In genomic region chr15:69532856-69533255, GRCh38 we compare ENCODE assay signal across 8 cellular contexts.
"Had no signal": no experiment of that assay in that cellular context is flagged by ENCODE, and none has a peak within 500 bp of the region (broad histone marks: within the 10 kb centered on the region; RNA-seq: fewer than 3 reads in every experiment).

No MANE protein-coding gene starts in this region.

- H3K4me3 ChIP-seq: GM23338 had no signal

- H3K4me1 Mint-ChIP-seq: IgD-negative memory B cell had no signal

- FAIRE-seq: H54, HTR-8/SVneo had no signal

- H3K36me3 Mint-ChIP-seq: IgD-negative memory B cell had no signal

- H3K4me3 Mint-ChIP-seq: GM23338, H9, HFFc6, IgD-negative memory B cell had no signal

- H3K9me3 Mint-ChIP-seq: GM23338, H9, HFFc6, IgD-negative memory B cell had no signal

- DNase-seq: H9, HCEC 1CT, HFFc6, KG1 had no signal

- H3K27ac Mint-ChIP-seq: GM23338, HFFc6, IgD-negative memory B cell had no signal
